ENCODE assay signal across 8 cellular contexts in the genomic region with DNA sequence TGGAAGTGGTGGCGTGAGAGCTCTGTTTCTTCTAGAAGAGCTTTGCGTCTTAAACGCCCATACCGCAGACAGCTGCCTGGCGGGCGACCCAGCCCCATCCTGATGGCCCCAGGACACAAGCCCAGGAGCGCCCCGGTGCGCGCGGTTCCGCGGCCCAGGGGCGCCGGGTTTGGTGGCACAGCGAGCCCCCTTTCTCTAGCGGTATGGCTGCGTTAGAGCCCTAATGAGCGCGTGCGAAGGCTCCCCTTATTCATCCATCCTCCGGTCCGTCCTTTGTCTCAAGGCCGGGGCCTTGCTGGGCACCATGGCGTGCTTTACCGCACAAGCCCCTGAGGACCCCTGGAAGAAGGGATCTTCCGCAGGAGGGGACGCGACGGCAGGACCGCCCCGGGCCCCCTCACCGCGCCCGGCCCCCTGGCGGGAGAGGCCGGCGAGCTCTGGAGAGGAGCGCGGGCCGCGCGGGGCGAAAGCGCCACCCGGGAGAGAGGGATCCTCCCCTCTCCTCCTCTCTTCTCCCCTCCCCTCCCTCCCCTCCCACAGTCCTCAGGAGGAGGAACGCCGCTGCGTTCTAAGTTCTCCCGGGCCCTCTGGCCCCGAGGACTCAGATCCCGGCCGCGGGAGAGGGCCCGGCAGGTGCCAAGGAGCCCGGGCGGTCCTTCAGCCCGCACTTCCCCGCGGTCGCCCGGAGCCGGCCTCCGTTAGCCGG. TPM values are rescaled to one million over a fixed set of nuclear protein-coding genes. Genes with fewer than 3 reads are reported as not detected.
DNase-seq lines count a peak whose midpoint lies in the region; ATAC-seq and TF ChIP-seq lines count a peak whose summit lies in the region.

No MANE protein-coding gene starts in this region.

- TF ChIP-seq CTCF in SK-N-SH (IDR thresholded peaks at IDR 0.05): peak; percentile 56
- TF ChIP-seq CTCF in heart right ventricle (IDR thresholded peaks at IDR 0.05): peak in 6 of 9 donors; percentile 36 to 77 (median 58)

- POLR2A ChIA-PET in SK-N-SH (lab: Yijun Ruan, JAX): interaction anchor here (0.9 to 1.4 kb wide), 4 partner anchors 8 to 67 kb away, joined by 3 to 8 read pairs (median 5); a partner anchor contains a TSS
- POLR2A ChIA-PET in activated naive CD8-positive, alpha-beta T cell treated with anti-CD3 and anti-CD28 coated beads, Interleukin-2, amount 10 ng/mL, durations not matched to agents 7 days and 5 days (lab: Charles Lee): interaction anchor here (0.6 to 3.3 kb wide), 10 partner anchors 9 to 465 kb away, joined by 3 to 24 read pairs (median 4); a partner anchor contains a TSS

- H3K9me3 ChIP-seq in SK-N-SH (no peaks in the 10 kb centered on the region), heart right ventricle (no peaks in the 10 kb centered on the region), aorta (ENCODE audit: control insufficient read depth, low read length) (no peaks in the 10 kb centered on the region)

- H3K9me3 Mint-ChIP-seq in activated naive CD8-positive, alpha-beta T cell treated with anti-CD3 and anti-CD28 coated beads, Interleukin-2, amount 10 ng/mL, durations not matched to agents 7 days and 5 days: no peaks in the 10 kb centered on the region

- peaks cover 9% of the 10 kb centered on the region for H3K27me3 Mint-ChIP-seq in activated naive CD8-positive, alpha-beta T cell treated with anti-CD3 and anti-CD28 coated beads, Interleukin-2, amount 10 ng/mL, durations not matched to agents 7 days and 5 days

- CTCF ChIA-PET in SK-N-SH (lab: Yijun Ruan, JAX): interaction anchor here (0.7 to 2.1 kb wide), 7 partner anchors 8 to 71 kb away, joined by 3 to 10 read pairs (median 5); no protein-coding TSS in a partner anchor

- peak overlapping the region; percentile 95 for H3K4me2 ChIP-seq in SK-N-SH

- H3K4me3 Mint-ChIP-seq in activated naive CD8-positive, alpha-beta T cell treated with anti-CD3 and anti-CD28 coated beads, Interleukin-2, amount 10 ng/mL, durations not matched to agents 7 days and 5 days: peak overlapping the region; percentile 87

- WGBS in SK-N-SH (ENCODE audit: low lambda C conversion rate): 0% methylated on average over 13 of the region's 65 CpGs
- WGBS in heart right ventricle, 2 donors: 0% methylated on average over 57 to 65 of the region's 65 CpGs
- WGBS in aorta, 2 donors: 0% methylated on average over 51 to 65 of the region's 65 CpGs

- H3K36me3 ChIP-seq in SK-N-SH (replicated peaks in 1 of 2; ENCODE audit: control insufficient read depth in 1 of 2, insufficient read depth in 2 of 2, low read length in 1 of 2): no peaks in the 10 kb centered on the region
- no peaks in the 10 kb centered on the region for H3K36me3 ChIP-seq in heart right ventricle
- no peaks in the 10 kb centered on the region for H3K36me3 ChIP-seq in aorta (ENCODE audit: control insufficient read depth in 1 of 2, insufficient read depth in 2 of 2, low read length in 1 of 2)

- no peaks in the 10 kb centered on the region for H3K79me2 ChIP-seq in SK-N-SH (ENCODE audit: insufficient read depth)

- TF ChIP-seq EP300 in SK-N-SH (IDR thresholded peaks at IDR 0.05; ENCODE audit: borderline replicate concordance in 1 of 2, low read depth in 1 of 2, low read length in 1 of 2): no peak

- peaks cover 6% of the 10 kb centered on the region; the same call in 1 of the 2 replicates for H4K20me1 ChIP-seq in SK-N-SH (ENCODE audit: insufficient read depth)

- ATAC-seq in GM21576 (IDR thresholded peaks at IDR 0.05; ENCODE audit: unreplicated experiment): peak; percentile 18
- ATAC-seq in activated naive CD8-positive, alpha-beta T cell treated with anti-CD3 and anti-CD28 coated beads, Interleukin-2, amount 10 ng/mL, durations not matched to agents 7 days and 5 days (ENCODE audit: low read depth): peak; percentile 41
- peak; percentile 75 to 86 (median 78) for ATAC-seq in heart right ventricle
- ATAC-seq in aorta (ENCODE audit: low FRiP score): peak; percentile 89

- in situ Hi-C loops in KBM-7 (cut with MboI; ENCODE audit: low pct_unique_long_range_greater_than_20kb, low sequenced_read_pairs): no loop called here

- H3K36me3 Mint-ChIP-seq in activated naive CD8-positive, alpha-beta T cell treated with anti-CD3 and anti-CD28 coated beads, Interleukin-2, amount 10 ng/mL, durations not matched to agents 7 days and 5 days: peaks cover 12% of the 10 kb centered on the region

- H3K9me2 ChIP-seq in SK-N-SH: no peaks in the 10 kb centered on the region

- peaks cover 4 to 15% of the 10 kb centered on the region in 2 experiments; a peak in 2 of 4 replicates for H3K4me1 ChIP-seq in SK-N-SH (ENCODE audit: control insufficient read depth in 1 of 2, insufficient read depth in 2 of 2, low read depth in 1 of 2, low read length in 1 of 2)
- peaks cover 2 to 51% (median 25%) of the 10 kb centered on the region in 9 donors for H3K4me1 ChIP-seq in heart right ventricle
- peaks cover 2 to 6% of the 10 kb centered on the region in 2 donors for H3K4me1 ChIP-seq in aorta (ENCODE audit: control insufficient read depth in 1 of 2, insufficient read depth in 2 of 2, low read length in 2 of 2)

- DNase-seq in ELF-1 (ENCODE audit: low read depth, low spot score): peak; percentile 79
- DNase-seq in KBM-7: peak; percentile 80
- peak; percentile 90 for DNase-seq in SK-N-SH
- DNase-seq in activated naive CD8-positive, alpha-beta T cell treated with anti-CD3 and anti-CD28 coated beads, Interleukin-2, amount 10 ng/mL, durations not matched to agents 7 days and 5 days: peak; percentile 79
- peak; percentile 50 to 68 for DNase-seq in heart right ventricle
- peak; percentile 27 to 91 (median 54) for DNase-seq in posterior cingulate gyrus
- DNase-seq in aorta: peak; percentile 79 to 84

- peak overlapping the region; percentile 79 to 85 for H3K4me3 ChIP-seq in SK-N-SH (ENCODE audit: low read depth in 2 of 2, low read length in 1 of 2)
- peak overlapping the region; percentile 52 to 98 (median 88) for H3K4me3 ChIP-seq in heart right ventricle
- peak overlapping the region; percentile 67 to 80 for H3K4me3 ChIP-seq in aorta (ENCODE audit: low read length in 2 of 2)

- peaks cover 12% of the 10 kb centered on the region for H3F3A ChIP-seq in SK-N-SH (replicated peaks; ENCODE audit: insufficient read depth)

- H3K4me1 Mint-ChIP-seq in activated naive CD8-positive, alpha-beta T cell treated with anti-CD3 and anti-CD28 coated beads, Interleukin-2, amount 10 ng/mL, durations not matched to agents 7 days and 5 days: peaks cover 47% of the 10 kb centered on the region

- no peaks in the 10 kb centered on the region for H3K27me3 ChIP-seq in SK-N-SH (ENCODE audit: insufficient read depth)
- H3K27me3 ChIP-seq in heart right ventricle: no peaks in the 10 kb centered on the region
- no peaks in the 10 kb centered on the region for H3K27me3 ChIP-seq in aorta (ENCODE audit: control insufficient read depth in 1 of 2, insufficient read depth in 2 of 2, low read length in 1 of 2)

- H2AFZ ChIP-seq in SK-N-SH (ENCODE audit: low read depth): peak overlapping the region; percentile 81

- H3K9ac ChIP-seq in SK-N-SH: peak overlapping the region; percentile 89

- peak overlapping the region; percentile 79 for H3K27ac Mint-ChIP-seq in activated naive CD8-positive, alpha-beta T cell treated with anti-CD3 and anti-CD28 coated beads, Interleukin-2, amount 10 ng/mL, durations not matched to agents 7 days and 5 days

- intact Hi-C loops in heart right ventricle (cut with DNase I) (loop anchor here in 5 of 10 donors (2.0 to 5.0 kb wide), 4 partner anchors 44 to 54 kb away; no protein-coding TSS in a partner anchor), posterior cingulate gyrus (cut with DNase I) (loop anchor here (2.0 to 10.0 kb wide), 4 partner anchors 64 to 466 kb away; a partner anchor contains a TSS), aorta (cut with DNase I) (no loop called here)

- H3K27ac ChIP-seq in SK-N-SH (ENCODE audit: low read depth in 2 of 2, low read length in 1 of 2) (peak overlapping the region; percentile 91 to 93), heart right ventricle (peak overlapping the region; percentile 83 to 100 (median 96)), aorta (ENCODE audit: low read depth in 1 of 2, low read length in 2 of 2) (peak overlapping the region; percentile 80 to 97)

- TF ChIP-seq RAD21 in SK-N-SH (IDR thresholded peaks at IDR 0.05; ENCODE audit: low read length): no peak

TF ChIP-seq in SK-N-SH, 30 proteins besides CTCF, POLR2A, EP300 and RAD21 (continues in another document):
- no peak for TF ChIP-seq NRF1 (IDR thresholded peaks at IDR 0.05; ENCODE audit: low read depth, low read length)
- TF ChIP-seq, protein P1, sequence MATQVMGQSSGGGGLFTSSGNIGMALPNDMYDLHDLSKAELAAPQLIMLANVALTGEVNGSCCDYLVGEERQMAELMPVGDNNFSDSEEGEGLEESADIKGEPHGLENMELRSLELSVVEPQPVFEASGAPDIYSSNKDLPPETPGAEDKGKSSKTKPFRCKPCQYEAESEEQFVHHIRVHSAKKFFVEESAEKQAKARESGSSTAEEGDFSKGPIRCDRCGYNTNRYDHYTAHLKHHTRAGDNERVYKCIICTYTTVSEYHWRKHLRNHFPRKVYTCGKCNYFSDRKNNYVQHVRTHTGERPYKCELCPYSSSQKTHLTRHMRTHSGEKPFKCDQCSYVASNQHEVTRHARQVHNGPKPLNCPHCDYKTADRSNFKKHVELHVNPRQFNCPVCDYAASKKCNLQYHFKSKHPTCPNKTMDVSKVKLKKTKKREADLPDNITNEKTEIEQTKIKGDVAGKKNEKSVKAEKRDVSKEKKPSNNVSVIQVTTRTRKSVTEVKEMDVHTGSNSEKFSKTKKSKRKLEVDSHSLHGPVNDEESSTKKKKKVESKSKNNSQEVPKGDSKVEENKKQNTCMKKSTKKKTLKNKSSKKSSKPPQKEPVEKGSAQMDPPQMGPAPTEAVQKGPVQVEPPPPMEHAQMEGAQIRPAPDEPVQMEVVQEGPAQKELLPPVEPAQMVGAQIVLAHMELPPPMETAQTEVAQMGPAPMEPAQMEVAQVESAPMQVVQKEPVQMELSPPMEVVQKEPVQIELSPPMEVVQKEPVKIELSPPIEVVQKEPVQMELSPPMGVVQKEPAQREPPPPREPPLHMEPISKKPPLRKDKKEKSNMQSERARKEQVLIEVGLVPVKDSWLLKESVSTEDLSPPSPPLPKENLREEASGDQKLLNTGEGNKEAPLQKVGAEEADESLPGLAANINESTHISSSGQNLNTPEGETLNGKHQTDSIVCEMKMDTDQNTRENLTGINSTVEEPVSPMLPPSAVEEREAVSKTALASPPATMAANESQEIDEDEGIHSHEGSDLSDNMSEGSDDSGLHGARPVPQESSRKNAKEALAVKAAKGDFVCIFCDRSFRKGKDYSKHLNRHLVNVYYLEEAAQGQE (IDR thresholded peaks at IDR 0.05; ENCODE audit: low read depth, low read length): no peak; the same call in 1 of the 2 replicates

RNA-seq across cellular contexts. Expression of a gene that starts 0.6 kb away (rescaled TPM):
- polyA plus RNA-seq in SK-N-SH (2012; rRNA removed): 4.4 and 4.7 TPM in 2 replicates
- 2.8 and 3.3 TPM in 2 replicates for polyA plus RNA-seq in SK-N-SH (2012; cell fraction: cytosol; rRNA removed)
- polyA plus RNA-seq in SK-N-SH (2012; cell fraction: nucleus; rRNA removed): 4.3 and 6.0 TPM in 2 replicates
- 10 to 100 TPM; 26.8 to 27.0 TPM for total RNA-seq in activated naive CD8-positive, alpha-beta T cell treated with anti-CD3 and anti-CD28 coated beads, Interleukin-2, amount 10 ng/mL, durations not matched to agents 7 days and 5 days
- 10 to 100 TPM in 6 of 10 donors, 1 to 10 TPM in 4; 3.5 to 18.7 (median 11.3) TPM for total RNA-seq in heart right ventricle
- 10 to 100 TPM in 1 of 2 donors, 1 to 10 TPM in 1; 2.1 to 14.2 TPM for polyA plus RNA-seq in heart right ventricle
- 10 to 100 TPM; 22.5 to 26.4 TPM for total RNA-seq in aorta
- 10 to 100 TPM in 1 of 2 donors, 1 to 10 TPM in 1; 6.9 to 13.1 TPM for polyA plus RNA-seq in aorta

Comparison
In these comparisons a context has a peak if more than half of its experiments do, and no peak if none do; other contexts are left out.
1. Peak in every context shown above with its lines: DNase-seq, ATAC-seq, H3K4me3 ChIP-seq and H3K27ac ChIP-seq.
2. ATAC-seq: peak in every context shown above with its lines; median percentile 89 in aorta; 78 in heart right ventricle; 41 in activated naive CD8-positive, alpha-beta T cell treated with anti-CD3 and anti-CD28 coated beads, Interleukin-2, amount 10 ng/mL, durations not matched to agents 7 days and 5 days; 18 in GM21576.